In genomic region chr22:40368016-40368415, GRCh38 we compare ENCODE assay signal across 24 cellular contexts. TPM values are rescaled to one million over a fixed set of nuclear protein-coding genes. Genes with fewer than 3 reads are reported as not detected.
DNase-seq lines count a peak whose midpoint lies in the region; ATAC-seq and TF ChIP-seq lines count a peak whose summit lies in the region.
"Had no signal": no experiment of that assay in that cellular context is flagged by ENCODE, and none has a peak within 500 bp of the region (broad histone marks: within the 10 kb centered on the region; RNA-seq: fewer than 3 reads in every experiment).

No MANE protein-coding gene starts in this region.

- no peak for ATAC-seq in lower lobe of right lung
- ATAC-seq: A549, left lobe of liver had no signal

- peaks cover 20% of the 10 kb centered on the region for H3K4me1 Mint-ChIP-seq in chondrocyte (ENCODE audit: low read depth)

- H2AFZ ChIP-seq in Karpas-422 (ENCODE audit: low read length), result no peak overlapping the region
- H2AFZ ChIP-seq: neural progenitor cell had no signal

- DNase-seq in NCI-H2107 treated with DMSO at 0.1 percent for 48 hours (lab: John Stamatoyannopoulos, UW; ENCODE audit: unreplicated experiment) (peak; percentile 37), NCI-H2107 (lab: John Stamatoyannopoulos, UW) (no peak), Karpas-422 (no peak), chondrocyte (ENCODE audit: low spot score) (no peak), prostate gland (ENCODE audit: low spot score) (no peak), lower lobe of right lung (no peak), HCEC 1CT (no peak), NCI-H2227 (lab: John Stamatoyannopoulos, UW; ENCODE audit: unreplicated experiment) (no peak)
- DNase-seq: activated CD4-positive, alpha-beta T cell treated with anti-CD3 and anti-CD28 coated beads, Interleukin-2, amount 10 ng/mL, durations not matched to agents 7 days and 5 days; activated CD8-positive, alpha-beta memory T cell treated with anti-CD3 and anti-CD28 coated beads, Interleukin-2, amount 50 U/mL, for 48 hours; activated gamma-delta T cell; C1 segment of cervical spinal cord; GF-D8; head of caudate nucleus; midbrain; NCI-H2227 treated with DMSO at 0.1 percent for 48 hours; NCI-H774; OCI-M1; SHP77 treated with DMSO at 0.1 percent for 48 hours; stimulated activated CD4-positive, alpha-beta T cell treated with anti-CD3 and anti-CD28 coated beads, Interleukin-4, amount 100 ng/mL, for 1 hour; T-helper 1 cell had no signal

- H3K27me3 ChIP-seq in Karpas-422 (ENCODE audit: low read length) (no peaks in the 10 kb centered on the region), prostate gland (replicated peaks; ENCODE audit: insufficient read depth) (no peaks in the 10 kb centered on the region), lower lobe of right lung (ENCODE audit: low read depth) (no peaks in the 10 kb centered on the region)
- H3K27me3 ChIP-seq: neural progenitor cell had no signal

- intact Hi-C loops in prostate gland (cut with DNase I) (no loop called here), lower lobe of right lung (cut with DNase I) (no loop called here)

- H3K4me2 ChIP-seq in Karpas-422 (ENCODE audit: low read depth, low read length, poor library complexity, severe bottlenecking), result no peak overlapping the region
- H3K4me2 ChIP-seq: A549, neural progenitor cell had no signal

- peaks cover 24% of the 10 kb centered on the region for H3K79me2 ChIP-seq in Karpas-422 (ENCODE audit: low read length)

- no peak for TF ChIP-seq POLR2A in prostate gland (IDR thresholded peaks at IDR 0.05)

- H3K9me2 ChIP-seq in Karpas-422 (replicated peaks; ENCODE audit: insufficient read depth, low read length), result no peaks in the 10 kb centered on the region

- TF ChIP-seq CTCF in chondrocyte (IDR thresholded peaks at IDR 0.05) (no peak), prostate gland (IDR thresholded peaks at IDR 0.05) (no peak), lower lobe of right lung (IDR thresholded peaks at IDR 0.05) (no peak)

- H3K4me1 ChIP-seq in Karpas-422 (ENCODE audit: low read length) (peaks cover 16% of the 10 kb centered on the region), prostate gland (replicated peaks) (no peaks in the 10 kb centered on the region), lower lobe of right lung (peaks cover 9% of the 10 kb centered on the region)
- H3K4me1 ChIP-seq: neural progenitor cell had no signal

- peak overlapping the region; percentile 46 for H3K27ac Mint-ChIP-seq in chondrocyte (ENCODE audit: unreplicated experiment)
- H3K27ac Mint-ChIP-seq: activated CD4-positive, alpha-beta T cell treated with anti-CD3 and anti-CD28 coated beads, Interleukin-2, amount 10 ng/mL, durations not matched to agents 7 days and 5 days; neural progenitor cell had no signal

- H3K9me3 ChIP-seq in Karpas-422 (ENCODE audit: low read length), result no peaks in the 10 kb centered on the region
- no peaks in the 10 kb centered on the region for H3K9me3 ChIP-seq in prostate gland
- H3K9me3 ChIP-seq in lower lobe of right lung, result no peaks in the 10 kb centered on the region
- H3K9me3 ChIP-seq: A549 had no signal

- H3K9ac ChIP-seq in Karpas-422 (ENCODE audit: low read length), result no peak overlapping the region
- H3K9ac ChIP-seq: neural progenitor cell had no signal

- no peaks in the 10 kb centered on the region for H3K27me3 Mint-ChIP-seq in chondrocyte (ENCODE audit: low read depth)
- H3K27me3 Mint-ChIP-seq: activated CD4-positive, alpha-beta T cell treated with anti-CD3 and anti-CD28 coated beads, Interleukin-2, amount 10 ng/mL, durations not matched to agents 7 days and 5 days had no signal

- H3K27ac ChIP-seq in Karpas-422 (ENCODE audit: low read length) (0 out of 2 replicates have a peak overlapping the region, but pooled peaks have one; percentile 2), prostate gland (peak overlapping the region; percentile 12 to 54), lower lobe of right lung (no peak overlapping the region)
- H3K27ac ChIP-seq: A549, neural progenitor cell had no signal

- 90% methylated on average over 6 of the region's 6 CpGs for whole genome bisulfite sequencing in prostate gland

- H3K9me3 Mint-ChIP-seq in chondrocyte (ENCODE audit: low read depth), result no peaks in the 10 kb centered on the region
- H3K9me3 Mint-ChIP-seq: activated CD4-positive, alpha-beta T cell treated with anti-CD3 and anti-CD28 coated beads, Interleukin-2, amount 10 ng/mL, durations not matched to agents 7 days and 5 days; neural progenitor cell had no signal

- H4K20me1 ChIP-seq in Karpas-422 (ENCODE audit: insufficient read depth, low read depth, low read length), result no peaks in the 10 kb centered on the region

- H3K4me3 ChIP-seq in Karpas-422 (ENCODE audit: low read length) (no peak overlapping the region), prostate gland (no peak overlapping the region), lower lobe of right lung (no peak overlapping the region)
- H3K4me3 ChIP-seq: A549, neural progenitor cell had no signal

- peaks cover 29% of the 10 kb centered on the region for H3K36me3 Mint-ChIP-seq in chondrocyte (ENCODE audit: low read depth)

- no peak overlapping the region for H3K4me3 Mint-ChIP-seq in chondrocyte (ENCODE audit: unreplicated experiment)
- H3K4me3 Mint-ChIP-seq: activated CD4-positive, alpha-beta T cell treated with anti-CD3 and anti-CD28 coated beads, Interleukin-2, amount 10 ng/mL, durations not matched to agents 7 days and 5 days; neural progenitor cell had no signal

- peaks cover 56% of the 10 kb centered on the region for H3K36me3 ChIP-seq in Karpas-422 (ENCODE audit: insufficient read depth, low read length)
- H3K36me3 ChIP-seq in prostate gland, result peaks cover 0 to 11% of the 10 kb centered on the region in 2 donors
- H3K36me3 ChIP-seq in lower lobe of right lung, result peaks cover 56% of the 10 kb centered on the region
- H3K36me3 ChIP-seq: neural progenitor cell had no signal

RNA-seq across cellular contexts. Expression of gene SGSM3, which starts 2.4 kb away (rescaled TPM):
- 108 and 251 TPM in 2 replicates for total RNA-seq in Karpas-422 (2014; rRNA removed; shearing (Covaris generic); ENCODE audit: low replicate concordance)
- total RNA-seq in chondrocyte (59.5 to 80.3 TPM (median 66.7 TPM) in 3 replicates), prostate gland (100 to 1,000 TPM; 148 to 155 TPM), lower lobe of right lung (80.3 TPM)

RNA-seq across cellular contexts. Expression of gene ADSL, which starts 21.7 kb away (rescaled TPM):
- total RNA-seq in Karpas-422 (2014; rRNA removed; shearing (Covaris generic); ENCODE audit: low replicate concordance), result 165 and 188 TPM in 2 replicates
- total RNA-seq in chondrocyte (56.3 to 62.2 TPM (median 58.1 TPM) in 3 replicates), prostate gland (10 to 100 TPM; 63.9 to 64.5 TPM), lower lobe of right lung (38.1 TPM)
